ENCODE assay signal across 8 cellular contexts in the genomic region with DNA sequence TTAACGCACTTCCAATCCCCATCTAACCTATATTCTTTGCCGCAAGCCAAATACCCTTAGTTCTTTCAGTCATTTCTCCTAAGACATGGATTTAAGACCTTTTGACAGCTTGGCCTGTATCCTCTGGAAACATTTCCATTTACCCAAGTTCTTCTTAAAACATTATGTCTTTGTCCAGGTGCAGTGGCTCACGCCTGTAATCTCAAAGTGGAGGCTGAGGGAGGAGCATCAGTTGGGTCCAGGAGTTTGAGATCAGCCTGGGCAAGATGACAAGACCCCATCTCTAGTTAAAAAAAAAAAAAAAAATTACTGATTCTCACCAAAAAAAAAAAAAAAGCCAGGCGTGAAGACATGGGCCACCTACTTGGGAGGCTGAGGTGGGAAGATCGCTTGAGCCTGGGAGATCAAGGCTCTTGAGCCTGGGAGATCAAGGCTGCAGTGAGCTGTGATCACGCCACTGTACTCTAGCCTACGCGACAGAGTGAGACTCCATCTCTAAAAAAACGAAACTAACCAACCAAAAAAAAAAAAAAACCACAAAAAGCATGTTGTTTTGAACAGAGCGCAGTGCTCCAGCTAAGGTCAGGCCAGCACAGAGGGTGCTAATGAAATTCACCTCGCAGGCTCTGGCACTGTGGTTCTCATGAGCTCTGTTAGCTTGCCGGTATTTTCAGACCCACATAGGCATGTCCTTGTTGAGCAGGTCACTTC. TPM values are rescaled to one million over a fixed set of nuclear protein-coding genes. Genes with fewer than 3 reads are reported as not detected.
DNase-seq lines count a peak whose midpoint lies in the region; ATAC-seq lines count a peak whose summit lies in the region.

No MANE protein-coding gene starts in this region.

- peaks cover 23% of the 10 kb centered on the region for H3K4me1 ChIP-seq in iPS-20b (ENCODE audit: insufficient read depth, low read length)

- no peaks in the 10 kb centered on the region for H3K27me3 Mint-ChIP-seq in activated T-helper 17 cell treated with anti-CD3 and anti-CD28 coated beads, Interleukin-2, amount 50 U/mL, for 72 hours

- peak overlapping the region; percentile 58 for H3K4me3 Mint-ChIP-seq in activated T-helper 17 cell treated with anti-CD3 and anti-CD28 coated beads, Interleukin-2, amount 50 U/mL, for 72 hours

- peak overlapping the region; percentile 25 for H3K27ac ChIP-seq in iPS-20b (ENCODE audit: low read length)

- no peaks in the 10 kb centered on the region for H3K9me3 ChIP-seq in iPS-20b (ENCODE audit: insufficient read depth, low read depth, low read length)

- peaks cover 6% of the 10 kb centered on the region for H3K36me3 Mint-ChIP-seq in activated T-helper 17 cell treated with anti-CD3 and anti-CD28 coated beads, Interleukin-2, amount 50 U/mL, for 72 hours (ENCODE audit: low read depth)

- peak; percentile 59 for ATAC-seq in activated T-helper 17 cell treated with anti-CD3 and anti-CD28 coated beads, Interleukin-2, amount 50 U/mL, for 72 hours (replicated peaks)
- ATAC-seq in left lobe of liver (no peak), HG03457 (IDR thresholded peaks at IDR 0.05; ENCODE audit: unreplicated experiment) (no peak)

- DNase-seq in SIG-M5 treated with dmso at 0.1 percent for 504 hours (lab: John Stamatoyannopoulos, UW; ENCODE audit: unreplicated experiment) (peak; percentile 15), SIG-M5 (lab: John Stamatoyannopoulos, UW) (no peak), NOMO-1 (lab: John Stamatoyannopoulos, UW; ENCODE audit: unreplicated experiment in 2 of 2) (peak; percentile 3 to 23), left lobe of liver (ENCODE audit: low spot score) (no peak)
- peak; percentile 31 to 34 for DNase-seq in stimulated activated CD8-positive, alpha-beta memory T cell treated with anti-CD3 and anti-CD28 coated beads, Interleukin-7, amount 100 ng/mL, for 1 hour (ENCODE audit: low read depth in 2 of 2)

- H3K36me3 ChIP-seq in iPS-20b (ENCODE audit: insufficient read depth, low read depth, low read length), result no peaks in the 10 kb centered on the region

- peaks cover 34% of the 10 kb centered on the region for H3K4me1 Mint-ChIP-seq in activated T-helper 17 cell treated with anti-CD3 and anti-CD28 coated beads, Interleukin-2, amount 50 U/mL, for 72 hours

- no peak overlapping the region for H3K4me3 ChIP-seq in iPS-20b (ENCODE audit: low read length)

- H3K27me3 ChIP-seq in iPS-20b (ENCODE audit: insufficient read depth, low read length), result no peaks in the 10 kb centered on the region

- H3K9me3 Mint-ChIP-seq in activated T-helper 17 cell treated with anti-CD3 and anti-CD28 coated beads, Interleukin-2, amount 50 U/mL, for 72 hours, result no peaks in the 10 kb centered on the region

- H3K27ac Mint-ChIP-seq in activated T-helper 17 cell treated with anti-CD3 and anti-CD28 coated beads, Interleukin-2, amount 50 U/mL, for 72 hours, result peak overlapping the region; percentile 94

- peak overlapping the region; percentile 11; the same call in 1 of the 2 replicates for H3K9ac ChIP-seq in iPS-20b (ENCODE audit: low read depth, low read length)

RNA-seq across cellular contexts. Expression of a gene that starts 36.0 kb away (rescaled TPM):
- total RNA-seq in activated T-helper 17 cell treated with anti-CD3 and anti-CD28 coated beads, Interleukin-2, amount 50 U/mL, for 72 hours, result 1 to 10 TPM; 1.2 to 2.9 TPM
- total RNA-seq in left lobe of liver, result 1.7 TPM

RNA-seq across cellular contexts. Expression of a gene that starts 57.8 kb away (rescaled TPM):
- 1 to 10 TPM; 2.6 to 3.5 TPM for total RNA-seq in activated T-helper 17 cell treated with anti-CD3 and anti-CD28 coated beads, Interleukin-2, amount 50 U/mL, for 72 hours
- total RNA-seq in left lobe of liver, result 0.33 TPM

Comparison
In these comparisons a context has a peak if more than half of its experiments do, and no peak if none do; other contexts are left out.
1. DNase-seq: peak in SIG-M5 treated with dmso at 0.1 percent for 504 hours (single experiment), NOMO-1 (2 of 2) and stimulated activated CD8-positive, alpha-beta memory T cell treated with anti-CD3 and anti-CD28 coated beads, Interleukin-7, amount 100 ng/mL, for 1 hour (2 of 2); none in SIG-M5 (single experiment) and left lobe of liver (single experiment).